Comparison of ENCODE assay signal across 2 cellular contexts in genomic region chr1:116847688-116848531, GRCh38.
TF ChIP-seq lines count a peak whose summit lies in the region.

No MANE protein-coding gene starts in this region.

TF ChIP-seq in IMR-90, 13 proteins besides CTCF, POLR2A, EP300 and RAD21:
- TF ChIP-seq SMC3 (IDR thresholded peaks at IDR 0.05; ENCODE audit: low read depth, low read length), result no peak
- TF ChIP-seq CEBPB (IDR thresholded peaks at IDR 0.05; ENCODE audit: low read depth, low read length), result peak; percentile 20; the same call in 1 of the 2 replicates
TF ChIP-seq in IMR-90: peak in this region for 1.

TF ChIP-seq in HepG2, 621 proteins besides CTCF, POLR2A, EP300 and RAD21:
- no peak for TF ChIP-seq CCAR2 (optimal IDR thresholded peaks at IDR 0.05; ENCODE audit: low read depth, low read length)
TF ChIP-seq in HepG2: peak in this region for 0.
